In genomic region chr9:108113579-108113978, GRCh38 we compare ENCODE assay signal across 18 cellular contexts.
"Had no signal": no experiment of that assay in that cellular context is flagged by ENCODE, and none has a peak within 500 bp of the region (broad histone marks: within the 10 kb centered on the region; RNA-seq: fewer than 3 reads in every experiment).

No MANE protein-coding gene starts in this region.

- H3K4me3 ChIP-seq: coronary artery, lung, spleen, thoracic aorta, upper lobe of right lung had no signal

- H3K4me1 ChIP-seq: spleen, upper lobe of right lung had no signal

- H3K9me3 ChIP-seq: spleen, thoracic aorta, upper lobe of right lung had no signal

- H3K36me3 ChIP-seq: spleen, thoracic aorta, upper lobe of right lung, WERI-Rb-1 had no signal

- DNase-seq: activated CD4-positive, alpha-beta T cell treated with anti-CD3 and anti-CD28 coated beads for 1 hour; activated CD4-positive, alpha-beta T cell treated with anti-CD3 and anti-CD28 coated beads, Interleukin-2, amount 50 U/mL, for 4 hours; activated effector memory CD4-positive, alpha-beta T cell treated with anti-CD3 and anti-CD28 coated beads, Interleukin-2, amount 50 U/mL, for 16 hours; activated naive CD4-positive, alpha-beta T cell treated with anti-CD3 and anti-CD28 coated beads, Interleukin-2, amount 50 U/mL, for 16 hours; activated T-cell treated with anti-CD3 and anti-CD28 coated beads, Interleukin-2, amount 50 U/mL, for 72 hours; hippocampal formation; left cardiac atrium; occipital lobe; retina; spleen; stimulated activated CD4-positive, alpha-beta T cell treated with anti-CD3 and anti-CD28 coated beads, Interleukin-4, amount 100 ng/mL, for 4 hours; upper lobe of right lung; WERI-Rb-1 had no signal

- ATAC-seq: activated T-cell treated with anti-CD3 and anti-CD28 coated beads, Interleukin-2, amount 50 U/mL, for 72 hours; esophagus mucosa; stimulated activated memory B cell treated with anti-CD40 and anti-IgM and Interleukin-4, amounts not matched to agents 10 μg/mL and 1 μg/mL and 100 μg/mL, for 72 hours; upper lobe of right lung had no signal

- H3K27me3 ChIP-seq: spleen, upper lobe of right lung had no signal

- H3K27ac ChIP-seq: coronary artery, spleen, thoracic aorta, upper lobe of right lung, WERI-Rb-1 had no signal
